Comparison of ENCODE assay signal across 20 cellular contexts in the genomic region with DNA sequence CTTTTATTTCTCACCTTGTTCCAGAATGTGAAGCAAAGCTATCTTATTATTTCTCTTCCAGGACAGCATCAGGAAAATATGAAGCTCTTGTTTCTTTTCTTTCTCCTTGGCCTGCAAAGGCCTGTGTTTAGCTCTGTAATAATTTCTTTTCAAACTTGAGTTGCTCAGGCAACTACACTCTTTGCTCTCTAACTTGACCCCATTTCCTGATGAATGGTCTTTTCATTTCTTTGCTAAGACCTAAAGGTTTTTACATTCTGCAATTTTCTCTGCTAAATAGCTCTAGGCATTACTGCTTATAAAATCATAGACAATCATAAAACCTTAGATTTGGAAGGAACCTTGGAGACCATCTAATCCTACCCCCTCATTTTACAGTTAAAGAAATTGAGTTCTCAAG.
"Had no signal": no experiment of that assay in that cellular context is flagged by ENCODE, and none has a peak within 500 bp of the region (broad histone marks: within the 10 kb centered on the region; RNA-seq: fewer than 3 reads in every experiment).

No MANE protein-coding gene starts in this region.

- H3K4me3 Mint-ChIP-seq: activated naive CD4-positive, alpha-beta T cell treated with anti-CD3 and anti-CD28 coated beads, Interleukin-2, amount 50 U/mL, for 24 hours; natural killer cell; stimulated activated naive CD8-positive, alpha-beta T cell treated with anti-CD3 and anti-CD28 coated beads, Interleukin-15, Interleukin-2, amounts not matched to agents 100 ng/mL and 50 ng/mL, for 24 hours; T-helper 1 cell treated with Interleukin-12 subunit alpha and Interleukin-12 subunit beta and Interleukin-4 antibody, amounts not matched to agents 30 μg/mL and 1 μg/mL, for 36 hours had no signal

- H3K27ac Mint-ChIP-seq: activated naive CD4-positive, alpha-beta T cell treated with anti-CD3 and anti-CD28 coated beads, Interleukin-2, amount 50 U/mL, for 24 hours; natural killer cell; stimulated activated naive CD8-positive, alpha-beta T cell treated with anti-CD3 and anti-CD28 coated beads, Interleukin-15, Interleukin-2, amounts not matched to agents 100 ng/mL and 50 ng/mL, for 24 hours; T-helper 1 cell treated with Interleukin-12 subunit alpha and Interleukin-12 subunit beta and Interleukin-4 antibody, amounts not matched to agents 30 μg/mL and 1 μg/mL, for 36 hours had no signal

- H3K36me3 Mint-ChIP-seq: activated naive CD4-positive, alpha-beta T cell treated with anti-CD3 and anti-CD28 coated beads, Interleukin-2, amount 50 U/mL, for 24 hours; natural killer cell had no signal

- H3K27ac ChIP-seq: ascending aorta, breast epithelium, gastrocnemius medialis, heart right ventricle, suprapubic skin, WERI-Rb-1 had no signal

- ATAC-seq: gastrocnemius medialis, heart right ventricle, natural killer cell had no signal

- H3K27me3 Mint-ChIP-seq: activated naive CD4-positive, alpha-beta T cell treated with anti-CD3 and anti-CD28 coated beads, Interleukin-2, amount 50 U/mL, for 24 hours had no signal

- H3K9me3 Mint-ChIP-seq: activated naive CD4-positive, alpha-beta T cell treated with anti-CD3 and anti-CD28 coated beads, Interleukin-2, amount 50 U/mL, for 24 hours; natural killer cell; stimulated activated naive CD8-positive, alpha-beta T cell treated with anti-CD3 and anti-CD28 coated beads, Interleukin-15, Interleukin-2, amounts not matched to agents 100 ng/mL and 50 ng/mL, for 24 hours; T-helper 1 cell treated with Interleukin-12 subunit alpha and Interleukin-12 subunit beta and Interleukin-4 antibody, amounts not matched to agents 30 μg/mL and 1 μg/mL, for 36 hours had no signal

- H3K4me1 Mint-ChIP-seq: activated naive CD4-positive, alpha-beta T cell treated with anti-CD3 and anti-CD28 coated beads, Interleukin-2, amount 50 U/mL, for 24 hours; natural killer cell had no signal

- H3K4me1 ChIP-seq: ascending aorta, breast epithelium, gastrocnemius medialis, heart right ventricle, suprapubic skin had no signal

- DNase-seq: activated CD4-positive, alpha-beta T cell treated with anti-CD3 and anti-CD28 coated beads for 1 hour; activated CD8-positive, alpha-beta memory T cell treated with anti-CD3 and anti-CD28 coated beads for 24 hours; activated CD8-positive, alpha-beta memory T cell treated with anti-CD3 and anti-CD28 coated beads, Interleukin-2, amount 50 U/mL, for 48 hours; activated effector memory CD4-positive, alpha-beta T cell treated with anti-CD3 and anti-CD28 coated beads, Interleukin-2, amount 50 U/mL, for 16 hours; activated T-cell treated with anti-CD3 and anti-CD28 coated beads, Interleukin-2, amount 50 U/mL, for 48 hours; erythroblast; gastrocnemius medialis; heart right ventricle; mesendoderm; natural killer cell; nucleus accumbens; posterior cingulate gyrus; trophoblast cell; WERI-Rb-1 had no signal

- H3K36me3 ChIP-seq: ascending aorta, breast epithelium, gastrocnemius medialis, heart right ventricle, suprapubic skin, WERI-Rb-1 had no signal

- H3K4me3 ChIP-seq: ascending aorta, breast epithelium, gastrocnemius medialis, heart right ventricle, suprapubic skin had no signal

- H3K27me3 ChIP-seq: ascending aorta, breast epithelium, gastrocnemius medialis, heart right ventricle, suprapubic skin had no signal
